In genomic region chr2:232532406-232532805, GRCh38 we compare ENCODE assay signal across 1 cellular context.
TF ChIP-seq lines count a peak whose summit lies in the region.

No MANE protein-coding gene starts in this region.

TF ChIP-seq in SK-N-SH, 30 proteins besides CTCF, POLR2A, EP300 and RAD21:
- TF ChIP-seq PBX3 (IDR thresholded peaks at IDR 0.05) (no peak), MXI1 (IDR thresholded peaks at IDR 0.05; ENCODE audit: low read depth, low read length) (peak; percentile 53; the same call in 1 of the 2 replicates)
